ENCODE assay signal across 8 cellular contexts in genomic region chrX:153969125-153969903, GRCh38. TPM values are rescaled to one million over a fixed set of nuclear protein-coding genes. Genes with fewer than 3 reads are reported as not detected.
DNase-seq lines count a peak whose midpoint lies in the region; ATAC-seq, FAIRE-seq and TF ChIP-seq lines count a peak whose summit lies in the region.

No MANE protein-coding gene starts in this region.

- H3K27ac ChIP-seq in A549, result peak overlapping the region; percentile 99 to 100
- H3K27ac ChIP-seq in body of pancreas, result peak overlapping the region in 3 of 4 donors; percentile 94 to 98 (median 95)
- H3K27ac ChIP-seq in mucosa of rectum (ENCODE audit: low read depth in 2 of 2, low read length in 2 of 2), result peak overlapping the region; percentile 17 to 100

- CTCF ChIA-PET in A549 (lab: Yijun Ruan, JAX), result interaction anchor here (1.1 to 4.5 kb wide), 3 partner anchors 16 to 21 kb away, joined by 3 to 36 read pairs (median 33); no protein-coding TSS in a partner anchor

- TF ChIP-seq CTCF in A549 (IDR thresholded peaks at IDR 0.05) (no peak), HFF-Myc (IDR thresholded peaks at IDR 0.05; ENCODE audit: low read depth, low read length, missing control alignments) (no peak), body of pancreas (IDR thresholded peaks at IDR 0.05) (no peak)

- no peak for TF ChIP-seq EP300 in A549 (IDR thresholded peaks at IDR 0.05)

- TF ChIP-seq POLR2A in A549 (IDR thresholded peaks at IDR 0.05; ENCODE audit: low read length), result no peak
- TF ChIP-seq POLR2A in body of pancreas (IDR thresholded peaks at IDR 0.05), result no peak

- peak overlapping the region; percentile 100 for H3K4me3 ChIP-seq in A549
- peak overlapping the region; percentile 73 for H3K4me3 ChIP-seq in HFF-Myc (replicated peaks; ENCODE audit: low read depth, low read length)
- peak overlapping the region in 1 of 2 donors; percentile 95 for H3K4me3 ChIP-seq in body of pancreas
- peak overlapping the region; percentile 88 to 97 for H3K4me3 ChIP-seq in mucosa of rectum (ENCODE audit: low read length in 2 of 2)

- H3K36me3 ChIP-seq in body of pancreas (replicated peaks in 1 of 2; ENCODE audit: insufficient read depth in 1 of 2, low read depth in 2 of 2) (no peaks in the 10 kb centered on the region), mucosa of rectum (ENCODE audit: control insufficient read depth in 2 of 2, insufficient read depth in 2 of 2, low read length in 2 of 2) (no peaks in the 10 kb centered on the region)

- no peak for DNase-seq in A549 (ENCODE audit: low read depth in 1 of 2, low spot score in 1 of 2)
- no peak for DNase-seq in HFF-Myc (ENCODE audit: extremely low read depth, low read depth)
- no peak for DNase-seq in body of pancreas
- DNase-seq in NCI-H1092 (lab: John Stamatoyannopoulos, UW), result no peak
- no peak for DNase-seq in NCI-H345 (lab: John Stamatoyannopoulos, UW)
- no peak for DNase-seq in HUDEP-2 (lab: John Stamatoyannopoulos, UW; ENCODE audit: unreplicated experiment in 76 of 76)

- WGBS in A549 (ENCODE audit: missing lambda C conversion rate), result 60% methylated on average over 17 of the region's 25 CpGs
- WGBS in body of pancreas, 2 donors, result 13% methylated on average over 19 of the region's 25 CpGs; no CpG with 5 or more reads in 1 of the 2 donors

- peak overlapping the region; percentile 34 to 38 for H3K9ac ChIP-seq in mucosa of rectum (ENCODE audit: low read depth in 1 of 2, low read length in 2 of 2)

- H3K4me2 ChIP-seq in A549, result peak overlapping the region; percentile 99

- no peaks in the 10 kb centered on the region for H3K9me3 ChIP-seq in A549
- H3K9me3 ChIP-seq in body of pancreas, result no peaks in the 10 kb centered on the region
- no peaks in the 10 kb centered on the region for H3K9me3 ChIP-seq in mucosa of rectum (ENCODE audit: control insufficient read depth in 2 of 2, low read length in 2 of 2)

- FAIRE-seq in A549 (lab: Jason Lieb, UNC), result no peak

- H3K4me1 ChIP-seq in A549 (peaks cover 27% of the 10 kb centered on the region), body of pancreas (peaks cover 56% of the 10 kb centered on the region), mucosa of rectum (ENCODE audit: control insufficient read depth in 2 of 2, insufficient read depth in 2 of 2, low read length in 2 of 2) (peaks cover 37 to 48% of the 10 kb centered on the region in 2 donors)

- POLR2A ChIA-PET in A549 (lab: Yijun Ruan, JAX), result interaction anchor here (0.7 kb wide), 1 partner anchor 402 kb away, joined by 3 read pairs; no protein-coding TSS in a partner anchor

- H3K27me3 ChIP-seq in body of pancreas (no peaks in the 10 kb centered on the region), mucosa of rectum (ENCODE audit: control insufficient read depth in 2 of 2, insufficient read depth in 2 of 2, low read length in 2 of 2) (no peaks in the 10 kb centered on the region)

- intact Hi-C loops in body of pancreas (cut with DNase I), result no loop called here

- no peak for ATAC-seq in A549
- ATAC-seq in body of pancreas, result no peak
- ATAC-seq in GM18520 (IDR thresholded peaks at IDR 0.05; ENCODE audit: unreplicated experiment), result no peak

- TF ChIP-seq RAD21 in A549 (conservative IDR thresholded peaks at IDR 0.05 in 1 of 2, IDR thresholded peaks at IDR 0.05 in 1 of 2), result no peak

TF ChIP-seq in A549, 52 proteins besides CTCF, POLR2A, EP300 and RAD21 (continues in another document):
- TF ChIP-seq CBX2 (IDR thresholded peaks at IDR 0.05; ENCODE audit: borderline replicate concordance, low read depth) (no peak), JUNB (IDR thresholded peaks at IDR 0.05) (no peak), GATA3 (IDR thresholded peaks at IDR 0.05; ENCODE audit: borderline replicate concordance) (no peak), SMC3 (IDR thresholded peaks at IDR 0.05) (no peak), NR3C1 (IDR thresholded peaks at IDR 0.05) (no peak), KDM5A (IDR thresholded peaks at IDR 0.05) (no peak), HES2 (IDR thresholded peaks at IDR 0.05) (no peak), HOXA7 (CRISPR knock-in tag; IDR thresholded peaks at IDR 0.05) (no peak), NPAS2 (CRISPR knock-in tag; IDR thresholded peaks at IDR 0.05; ENCODE audit: borderline replicate concordance) (no peak), PBX3 (IDR thresholded peaks at IDR 0.05) (no peak), HOXB5 (CRISPR knock-in tag; IDR thresholded peaks at IDR 0.05) (no peak), ZSCAN20 (CRISPR knock-in tag; IDR thresholded peaks at IDR 0.05) (no peak), REST (IDR thresholded peaks at IDR 0.05) (no peak), RCOR1 (IDR thresholded peaks at IDR 0.05; ENCODE audit: low read depth, low read length) (no peak), KDM1A (IDR thresholded peaks at IDR 0.05; ENCODE audit: low read depth) (no peak)

RNA-seq across cellular contexts. Expression of gene HCFC1, which starts 2.3 kb away (rescaled TPM):
- 4.4 and 11.9 TPM in 2 replicates for polyA plus RNA-seq in A549 (2011; rRNA removed)
- polyA plus RNA-seq in A549 (2012; cell fraction: cytosol; rRNA removed), result 17.0 and 25.3 TPM in 2 replicates
- 71.6 and 78.9 TPM in 2 replicates for polyA plus RNA-seq in A549 (2012; cell fraction: nucleus; rRNA removed)
- 31.0 to 33.3 TPM (median 32.9 TPM) in 3 replicates for polyA plus RNA-seq in A549 (2017; fragmentation: RNase III; extraction: RNeasy Plus Mini Kit Qiagen cat#74134 plus additional on column Dnase treatment)
- polyA minus RNA-seq in A549 (2011; rRNA and poly(A)+ RNA removed), result 21.9 and 36.5 TPM in 2 replicates
- 10 to 100 TPM; 16.6 to 62.6 TPM for total RNA-seq in body of pancreas

RNA-seq across cellular contexts. Expression of gene TMEM187, which starts 3.2 kb away (rescaled TPM):
- polyA plus RNA-seq in A549 (2011; rRNA removed) (10.6 and 13.2 TPM in 2 replicates), A549 (2017; fragmentation: RNase III; extraction: RNeasy Plus Mini Kit Qiagen cat#74134 plus additional on column Dnase treatment) (7.0 to 8.8 TPM (median 7.8 TPM) in 3 replicates)
- 15.4 and 19.6 TPM in 2 replicates for polyA plus RNA-seq in A549 (2012; cell fraction: cytosol; rRNA removed)
- 25.8 and 40.4 TPM in 2 replicates for polyA plus RNA-seq in A549 (2012; cell fraction: nucleus; rRNA removed)
- 9.0 and 9.4 TPM in 2 replicates for polyA minus RNA-seq in A549 (2011; rRNA and poly(A)+ RNA removed)
- 10 to 100 TPM in 1 of 2 donors, 1 to 10 TPM in 1; 8.8 to 10.9 TPM for total RNA-seq in body of pancreas

RNA-seq across cellular contexts. Expression of gene RENBP, which starts 24.9 kb away (rescaled TPM):
- polyA plus RNA-seq in A549 (2011; rRNA removed) (not detected in 2 replicates), A549 (2017; fragmentation: RNase III; extraction: RNeasy Plus Mini Kit Qiagen cat#74134 plus additional on column Dnase treatment) (not detected in 3 replicates)
- 0.05 and 0.07 TPM in 2 replicates for polyA plus RNA-seq in A549 (2012; cell fraction: cytosol; rRNA removed)
- 0.19 and 0.27 TPM in 2 replicates for polyA plus RNA-seq in A549 (2012; cell fraction: nucleus; rRNA removed)
- polyA minus RNA-seq in A549 (2011; rRNA and poly(A)+ RNA removed), result not detected in 2 replicates
- 1 to 10 TPM in 1 of 2 donors, under 1 TPM in 1; 0.66 to 6.0 TPM for total RNA-seq in body of pancreas

RNA-seq across cellular contexts. Expression of gene NAA10, which starts 34.5 kb away (rescaled TPM):
- 63.5 and 88.8 TPM in 2 replicates for polyA plus RNA-seq in A549 (2011; rRNA removed)
- 224 and 258 TPM in 2 replicates for polyA plus RNA-seq in A549 (2012; cell fraction: cytosol; rRNA removed)
- polyA plus RNA-seq in A549 (2012; cell fraction: nucleus; rRNA removed), result 239 and 267 TPM in 2 replicates
- 230 to 251 TPM (median 237 TPM) in 3 replicates for polyA plus RNA-seq in A549 (2017; fragmentation: RNase III; extraction: RNeasy Plus Mini Kit Qiagen cat#74134 plus additional on column Dnase treatment)
- 77.6 and 92.3 TPM in 2 replicates for polyA minus RNA-seq in A549 (2011; rRNA and poly(A)+ RNA removed)
- total RNA-seq in body of pancreas, result 10 to 100 TPM; 30.3 to 74.7 TPM

RNA-seq across cellular contexts. Expression of gene ARHGAP4, which starts 43.2 kb away (rescaled TPM):
- 0.78 and 0.95 TPM in 2 replicates for polyA plus RNA-seq in A549 (2011; rRNA removed)
- polyA plus RNA-seq in A549 (2012; cell fraction: cytosol; rRNA removed), result 0.70 and 0.82 TPM in 2 replicates
- 8.9 and 9.7 TPM in 2 replicates for polyA plus RNA-seq in A549 (2012; cell fraction: nucleus; rRNA removed)
- 0.98 to 2.3 TPM (median 1.1 TPM) in 3 replicates for polyA plus RNA-seq in A549 (2017; fragmentation: RNase III; extraction: RNeasy Plus Mini Kit Qiagen cat#74134 plus additional on column Dnase treatment)
- polyA minus RNA-seq in A549 (2011; rRNA and poly(A)+ RNA removed), result 2.1 and 2.8 TPM in 2 replicates
- total RNA-seq in body of pancreas, result 10 to 100 TPM in 1 of 2 donors, 1 to 10 TPM in 1; 8.6 to 16.6 TPM
